Comparison of ENCODE assay signal across 14 cellular contexts in the genomic region with DNA sequence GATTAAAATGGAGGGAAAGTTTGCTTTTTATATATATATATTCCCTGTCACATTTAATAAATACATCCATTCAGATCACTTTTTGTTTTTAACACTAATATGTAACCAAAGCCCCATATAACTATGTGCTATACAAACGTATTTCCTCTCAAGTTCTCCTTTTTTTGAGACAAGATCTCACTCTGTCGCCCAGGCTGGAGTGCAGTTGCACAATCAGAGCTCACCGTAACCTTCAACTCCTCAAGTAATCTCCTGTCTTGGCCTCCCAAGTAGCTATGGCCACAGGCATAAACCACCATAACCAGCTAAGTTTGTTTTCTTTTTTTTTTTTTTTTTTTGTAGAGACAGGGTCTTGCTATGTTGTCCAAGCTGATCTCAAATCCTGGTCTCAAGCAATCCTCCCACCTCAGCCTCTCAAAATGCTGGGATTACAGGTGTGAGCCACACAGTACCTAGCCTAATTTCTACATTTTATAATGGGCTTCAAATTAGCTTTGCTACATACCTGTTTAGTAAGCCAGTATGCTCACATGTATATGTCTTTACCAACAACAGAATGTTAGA.
"Had no signal": no experiment of that assay in that cellular context is flagged by ENCODE, and none has a peak within 500 bp of the region (broad histone marks: within the 10 kb centered on the region; RNA-seq: fewer than 3 reads in every experiment).

No MANE protein-coding gene starts in this region.

- H3K36me3 ChIP-seq: colonic mucosa, gastrocnemius medialis, left ventricle myocardium inferior, pancreas had no signal

- H3K36me3 Mint-ChIP-seq: memory B cell had no signal

- H3K4me1 Mint-ChIP-seq: memory B cell had no signal

- DNase-seq: activated CD8-positive, alpha-beta memory T cell treated with anti-CD3 and anti-CD28 coated beads, Interleukin-2, amount 50 U/mL, for 48 hours; activated CD8-positive, alpha-beta T cell treated with anti-CD3 and anti-CD28 coated beads, Interleukin-2, amount 10 ng/mL, durations not matched to agents 7 days and 5 days; activated naive CD8-positive, alpha-beta T cell treated with anti-CD3 and anti-CD28 coated beads, Interleukin-2, amount 50 U/mL, for 24 hours; colonic mucosa; gastrocnemius medialis; heart right ventricle; left ventricle myocardium inferior; pancreas; stimulated activated CD4-positive, alpha-beta T cell treated with anti-CD3 and anti-CD28 coated beads, Interleukin-15, amount 100 ng/mL, for 24 hours; stimulated activated CD4-positive, alpha-beta T cell treated with anti-CD3 and anti-CD28 coated beads, Interleukin-4, amount 100 ng/mL, for 24 hours; stimulated activated naive CD8-positive, alpha-beta T cell treated with anti-CD3 and anti-CD28 coated beads, Interleukin-15, amount 100 ng/mL, for 72 hours had no signal

- H3K4me3 Mint-ChIP-seq: activated CD8-positive, alpha-beta T cell treated with anti-CD3 and anti-CD28 coated beads, Interleukin-2, amount 10 ng/mL, durations not matched to agents 7 days and 5 days; activated naive CD8-positive, alpha-beta T cell treated with anti-CD3 and anti-CD28 coated beads, Interleukin-2, amount 50 U/mL, for 24 hours; memory B cell; stimulated activated naive CD8-positive, alpha-beta T cell treated with anti-CD3 and anti-CD28 coated beads, Interleukin-15, amount 100 ng/mL, for 72 hours; T-helper 2 cell treated with Interferon-gamma antibody and Interleukin-4, amounts not matched to agents 5 μg/mL and 100 μg/mL, for 36 hours had no signal

- H3K27me3 ChIP-seq: colonic mucosa, gastrocnemius medialis, heart right ventricle, pancreas, testis had no signal

- H3K4me3 ChIP-seq: colonic mucosa, gastrocnemius medialis, heart right ventricle, left ventricle myocardium inferior, pancreas, testis had no signal

- ATAC-seq: activated CD8-positive, alpha-beta T cell treated with anti-CD3 and anti-CD28 coated beads, Interleukin-2, amount 10 ng/mL, durations not matched to agents 7 days and 5 days; activated naive CD8-positive, alpha-beta T cell treated with anti-CD3 and anti-CD28 coated beads, Interleukin-2, amount 50 U/mL, for 24 hours; gastrocnemius medialis; stimulated activated naive CD8-positive, alpha-beta T cell treated with anti-CD3 and anti-CD28 coated beads, Interleukin-15, amount 100 ng/mL, for 72 hours had no signal

- H3K27ac Mint-ChIP-seq: activated CD8-positive, alpha-beta T cell treated with anti-CD3 and anti-CD28 coated beads, Interleukin-2, amount 10 ng/mL, durations not matched to agents 7 days and 5 days; activated naive CD8-positive, alpha-beta T cell treated with anti-CD3 and anti-CD28 coated beads, Interleukin-2, amount 50 U/mL, for 24 hours; memory B cell; T-helper 2 cell treated with Interferon-gamma antibody and Interleukin-4, amounts not matched to agents 5 μg/mL and 100 μg/mL, for 36 hours had no signal

- H3K4me1 ChIP-seq: colonic mucosa had no signal

- H3K27ac ChIP-seq: colonic mucosa, pancreas, testis had no signal

- H3K27me3 Mint-ChIP-seq: activated naive CD8-positive, alpha-beta T cell treated with anti-CD3 and anti-CD28 coated beads, Interleukin-2, amount 50 U/mL, for 24 hours; stimulated activated naive CD8-positive, alpha-beta T cell treated with anti-CD3 and anti-CD28 coated beads, Interleukin-15, amount 100 ng/mL, for 72 hours had no signal

- H3K9me3 Mint-ChIP-seq: activated naive CD8-positive, alpha-beta T cell treated with anti-CD3 and anti-CD28 coated beads, Interleukin-2, amount 50 U/mL, for 24 hours; memory B cell; T-helper 2 cell treated with Interferon-gamma antibody and Interleukin-4, amounts not matched to agents 5 μg/mL and 100 μg/mL, for 36 hours had no signal

- H3K9me3 ChIP-seq: colonic mucosa, gastrocnemius medialis, heart right ventricle, left ventricle myocardium inferior, pancreas, testis had no signal
